In genomic region chr21:27047331-27048314, GRCh38 we compare ENCODE assay signal across 15 cellular contexts.
DNase-seq lines count a peak whose midpoint lies in the region; ATAC-seq and TF ChIP-seq lines count a peak whose summit lies in the region.
"Had no signal": no experiment of that assay in that cellular context is flagged by ENCODE, and none has a peak within 500 bp of the region (broad histone marks: within the 10 kb centered on the region; RNA-seq: fewer than 3 reads in every experiment).

No MANE protein-coding gene starts in this region.

- TF ChIP-seq CTCF in VCaP (conservative IDR thresholded peaks at IDR 0.05) (no peak), type B pancreatic cell (conservative IDR thresholded peaks at IDR 0.05) (no peak)

- peaks cover 7% of the 10 kb centered on the region for H3K9me3 Mint-ChIP-seq in type B pancreatic cell
- H3K9me3 Mint-ChIP-seq: activated naive CD4-positive, alpha-beta T cell treated with anti-CD3 and anti-CD28 coated beads, Interleukin-2, amount 50 U/mL, for 24 hours had no signal

- H3K4me3 Mint-ChIP-seq in type B pancreatic cell = peak overlapping the region; percentile 47
- H3K4me3 Mint-ChIP-seq: activated CD8-positive, alpha-beta T cell treated with anti-CD3 and anti-CD28 coated beads, Interleukin-2, amount 10 ng/mL, durations not matched to agents 7 days and 5 days; activated naive CD4-positive, alpha-beta T cell treated with anti-CD3 and anti-CD28 coated beads, Interleukin-2, amount 50 U/mL, for 24 hours had no signal

- no peak for ATAC-seq in HG03469 (IDR thresholded peaks at IDR 0.05; ENCODE audit: unreplicated experiment)
- ATAC-seq: activated CD8-positive, alpha-beta T cell treated with anti-CD3 and anti-CD28 coated beads, Interleukin-2, amount 10 ng/mL, durations not matched to agents 7 days and 5 days; Panc1 had no signal

- no peaks in the 10 kb centered on the region for H3K36me3 Mint-ChIP-seq in type B pancreatic cell
- H3K36me3 Mint-ChIP-seq: activated naive CD4-positive, alpha-beta T cell treated with anti-CD3 and anti-CD28 coated beads, Interleukin-2, amount 50 U/mL, for 24 hours had no signal

- H3K4me1 Mint-ChIP-seq in type B pancreatic cell (ENCODE audit: unreplicated experiment) = peaks cover 19% of the 10 kb centered on the region
- H3K4me1 Mint-ChIP-seq: activated naive CD4-positive, alpha-beta T cell treated with anti-CD3 and anti-CD28 coated beads, Interleukin-2, amount 50 U/mL, for 24 hours had no signal

- H3K27ac Mint-ChIP-seq in type B pancreatic cell = peak overlapping the region; percentile 89
- H3K27ac Mint-ChIP-seq: activated CD8-positive, alpha-beta T cell treated with anti-CD3 and anti-CD28 coated beads, Interleukin-2, amount 10 ng/mL, durations not matched to agents 7 days and 5 days; activated naive CD4-positive, alpha-beta T cell treated with anti-CD3 and anti-CD28 coated beads, Interleukin-2, amount 50 U/mL, for 24 hours had no signal

- DNase-seq in NCI-H446 treated with DMSO at 0.1 percent for 48 hours (lab: John Stamatoyannopoulos, UW) (peak; percentile 38), NCI-H446 (lab: John Stamatoyannopoulos, UW) (no peak), foreskin melanocyte (peak; percentile 44), type B pancreatic cell (ENCODE audit: extremely low spot score, unreplicated experiment) (no peak), ecto neural progenitor cell (ENCODE audit: low spot score) (no peak)
- no peak for DNase-seq in activated effector memory CD4-positive, alpha-beta T cell treated with Interleukin-2 at 50 U/mL for 16 hours
- DNase-seq: activated CD8-positive, alpha-beta T cell treated with anti-CD3 and anti-CD28 coated beads, Interleukin-2, amount 10 ng/mL, durations not matched to agents 7 days and 5 days; H7; midbrain; retina had no signal

- H3K27ac ChIP-seq in VCaP = peak overlapping the region; percentile 47
- H3K27ac ChIP-seq: thoracic aorta had no signal

- peaks cover 3% of the 10 kb centered on the region for H3K27me3 Mint-ChIP-seq in type B pancreatic cell
- H3K27me3 Mint-ChIP-seq: activated naive CD4-positive, alpha-beta T cell treated with anti-CD3 and anti-CD28 coated beads, Interleukin-2, amount 50 U/mL, for 24 hours had no signal

Comparison
In these comparisons a context has a peak if more than half of its experiments do, and no peak if none do; other contexts are left out.
1. DNase-seq: peak in NCI-H446 treated with DMSO at 0.1 percent for 48 hours (single experiment) and foreskin melanocyte (single experiment); none in NCI-H446 (0 of 2), type B pancreatic cell (single experiment), ecto neural progenitor cell (single experiment) and activated effector memory CD4-positive, alpha-beta T cell treated with Interleukin-2 at 50 U/mL for 16 hours (single experiment).